In the genomic region with DNA sequence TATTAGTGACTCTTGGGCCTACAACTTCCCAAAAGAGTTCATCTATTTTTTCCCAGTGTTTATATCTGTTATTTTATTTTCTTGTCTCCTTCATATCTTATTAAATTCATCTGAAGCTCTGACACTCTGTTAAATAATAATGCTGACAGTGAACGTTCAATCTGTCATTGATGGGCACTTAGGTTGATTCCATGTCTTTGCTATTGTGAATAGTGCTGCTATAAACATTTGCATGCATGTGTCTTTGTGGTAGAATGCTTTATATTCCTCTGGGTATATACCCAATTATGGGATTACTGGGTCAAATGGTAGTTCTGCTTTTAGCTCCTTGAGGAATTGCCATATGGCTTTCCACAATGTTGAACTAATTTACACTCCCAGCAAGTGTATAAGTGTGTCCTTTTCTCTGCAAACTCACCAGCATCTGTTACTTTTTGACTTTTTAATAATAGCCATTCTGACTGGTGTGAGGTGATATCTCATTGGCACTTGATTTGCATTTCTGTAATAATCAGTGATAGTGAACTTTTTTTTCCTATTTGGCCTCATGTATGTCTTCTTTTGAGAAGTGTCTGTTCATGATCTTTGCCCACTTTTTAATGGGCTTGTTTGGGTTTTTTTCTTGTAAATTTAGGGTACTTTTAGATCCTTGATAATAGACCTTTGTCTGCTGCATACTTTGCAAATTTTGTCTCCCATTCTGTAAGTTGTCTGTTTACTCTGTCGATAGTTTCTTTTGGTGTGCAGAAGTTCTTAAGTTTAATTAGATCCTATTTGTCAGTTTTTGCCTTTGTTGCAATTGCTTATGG, we compare ENCODE assay signal across 24 cellular contexts.
A peak's percentile ranks its signal among the peaks of the same experiment; 100 is the strongest.
DNase-seq lines count a peak whose midpoint lies in the region; ATAC-seq and TF ChIP-seq lines count a peak whose summit lies in the region.
"Had no signal": no experiment of that assay in that cellular context is flagged by ENCODE, and none has a peak within 500 bp of the region (broad histone marks: within the 10 kb centered on the region; RNA-seq: fewer than 3 reads in every experiment).

No MANE protein-coding gene starts in this region.

- DNase-seq in NCI-H2227 (lab: John Stamatoyannopoulos, UW; ENCODE audit: unreplicated experiment) (peak; percentile 5), NCI-H2227 treated with DMSO at 0.1 percent for 48 hours (lab: John Stamatoyannopoulos, UW) (no peak), NCI-H524 (lab: John Stamatoyannopoulos, UW) (peak; percentile 71 to 92), NCI-H82 treated with DMSO at 0.1 percent for 48 hours (lab: John Stamatoyannopoulos, UW; ENCODE audit: unreplicated experiment) (peak; percentile 70), middle frontal gyrus (ENCODE audit: extremely low spot score, low spot score) (no peak), colonic mucosa (no peak)
- DNase-seq: ACHN; BE2C; CD8-positive, alpha-beta memory T cell; DMS53; GOT3; HCEC 1CT; Kasumi-1; MV-4-11; NCI-H1105; NCI-H1436 treated with DMSO at 0.1 percent for 48 hours; NCI-H187 treated with DMSO at 0.1 percent for 48 hours; Right ventricle myocardium superior; RPMI8226; T-cell had no signal

- no peaks in the 10 kb centered on the region for H3K36me3 ChIP-seq in colonic mucosa
- H3K36me3 ChIP-seq: BE2C had no signal

- ATAC-seq in HG03439 (IDR thresholded peaks at IDR 0.05; ENCODE audit: unreplicated experiment) (no peak), HG03097 (IDR thresholded peaks at IDR 0.05; ENCODE audit: low FRiP score, unreplicated experiment) (no peak)
- ATAC-seq: T-cell had no signal

- no peaks in the 10 kb centered on the region for H3K4me1 ChIP-seq in colonic mucosa
- H3K4me1 ChIP-seq: BE2C had no signal

- H3K4me3 ChIP-seq in colonic mucosa, result no peak overlapping the region

- no peak overlapping the region for H3K9ac ChIP-seq in colonic mucosa (ENCODE audit: low read depth in 2 of 2, low read length in 2 of 2)

- H3K27me3 ChIP-seq in colonic mucosa, result no peaks in the 10 kb centered on the region
- H3K27me3 ChIP-seq: BE2C had no signal

- no peaks in the 10 kb centered on the region for H3K9me3 ChIP-seq in colonic mucosa
- H3K9me3 ChIP-seq: BE2C had no signal

- H3K27ac ChIP-seq in colonic mucosa, result no peak overlapping the region
- H3K27ac ChIP-seq: 22Rv1, HL-60 had no signal

- TF ChIP-seq CTCF in colonic mucosa (IDR thresholded peaks at IDR 0.05), result no peak

- intact Hi-C loops in colonic mucosa (cut with DNase I), result no loop called here

Comparison
In these comparisons a context has a peak if more than half of its experiments do, and no peak if none do; other contexts are left out.
1. DNase-seq: peak in NCI-H2227 (single experiment), NCI-H524 (2 of 2) and NCI-H82 treated with DMSO at 0.1 percent for 48 hours (single experiment); none in NCI-H2227 treated with DMSO at 0.1 percent for 48 hours (single experiment), middle frontal gyrus (single experiment) and colonic mucosa (single experiment).